Comparison of ENCODE assay signal across 8 cellular contexts in the genomic region with DNA sequence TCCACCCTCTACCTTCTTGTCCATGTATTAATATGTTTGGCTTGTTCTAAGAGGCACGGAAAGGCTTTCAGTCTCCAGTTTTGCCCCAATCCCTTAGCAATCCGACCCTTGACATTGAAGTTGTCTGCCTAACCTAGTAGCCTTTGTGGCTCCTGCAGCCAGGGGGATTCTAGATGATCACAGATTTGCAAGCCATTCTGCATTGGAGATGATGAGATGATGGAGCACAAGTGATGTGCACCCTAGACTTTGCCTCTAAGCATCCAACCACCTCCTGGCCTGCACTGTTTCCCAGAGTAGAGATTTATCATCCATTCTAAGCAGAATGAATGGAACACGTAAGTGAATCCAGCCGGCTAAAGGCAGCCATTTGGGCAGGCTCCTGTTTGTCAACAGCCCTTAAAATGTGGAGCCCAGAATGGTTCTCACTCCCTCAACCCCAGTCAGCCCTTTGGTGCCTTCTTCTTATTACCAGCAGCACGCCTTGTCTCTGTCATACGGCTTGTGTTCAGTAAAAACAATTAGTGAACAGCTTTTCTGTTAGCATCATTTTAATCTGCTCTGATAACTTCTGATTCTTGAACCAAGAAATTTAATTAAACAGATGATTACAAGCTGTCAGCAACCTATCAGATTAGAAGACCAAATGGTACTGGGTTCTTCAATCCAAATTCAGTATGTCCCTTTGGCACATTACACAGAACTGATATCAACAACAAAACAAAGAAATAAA. TPM values are rescaled to one million over a fixed set of nuclear protein-coding genes. Genes with fewer than 3 reads are reported as not detected.
DNase-seq lines count a peak whose midpoint lies in the region; ATAC-seq, FAIRE-seq and TF ChIP-seq lines count a peak whose summit lies in the region.

No MANE protein-coding gene starts in this region.

- BruUV-seq in endothelial cell of umbilical vein (replicated peaks; lab: Mats Ljungman, UMichigan), result no TSS peak

- no peak for TF ChIP-seq POLR2A in endothelial cell of umbilical vein (IDR thresholded peaks at IDR 0.05; ENCODE audit: low read depth, low read length)

- no peaks in the 10 kb centered on the region for H3K9me3 ChIP-seq in SJCRH30 (replicated peaks)
- no peaks in the 10 kb centered on the region for H3K9me3 ChIP-seq in endothelial cell of umbilical vein (replicated peaks; ENCODE audit: control insufficient read depth, insufficient read depth, low read length)

- H3K4me1 ChIP-seq in SJCRH30 (peaks cover 26% of the 10 kb centered on the region), endothelial cell of umbilical vein (ENCODE audit: control insufficient read depth, extremely low read depth, insufficient read depth, low read length) (peaks cover 61% of the 10 kb centered on the region)

- H3K36me3 ChIP-seq in SJCRH30, result no peaks in the 10 kb centered on the region
- H3K36me3 ChIP-seq in endothelial cell of umbilical vein (ENCODE audit: control insufficient read depth in 2 of 2, extremely low read depth in 1 of 2, insufficient read depth in 2 of 2, low read length in 2 of 2), result no peaks in the 10 kb centered on the region

- peaks cover 93% of the 10 kb centered on the region for H3K4me1 Mint-ChIP-seq in stimulated activated memory B cell treated with anti-CD40 and anti-IgM and Interleukin-4, amounts not matched to agents 10 μg/mL and 1 μg/mL and 100 μg/mL, for 72 hours

- H3K9ac ChIP-seq in endothelial cell of umbilical vein (replicated peaks; ENCODE audit: extremely low read depth, insufficient read depth, low read length), result peak overlapping the region; percentile 80

- POLR2A ChIA-PET in endothelial cell of umbilical vein (lab: Charles Lee), result no interaction called here
- POLR2A ChIA-PET in GM10248 (lab: Yijun Ruan, JAX), result interaction anchor here (0.7 kb wide), 1 partner anchor 19 kb away, joined by 3 read pairs; no protein-coding TSS in a partner anchor

- H3K27me3 ChIP-seq in SJCRH30, result no peaks in the 10 kb centered on the region
- H3K27me3 ChIP-seq in endothelial cell of umbilical vein (ENCODE audit: control insufficient read depth in 2 of 2, insufficient read depth in 2 of 2, low read length in 2 of 2), result no peaks in the 10 kb centered on the region

- ATAC-seq in GM19395 (IDR thresholded peaks at IDR 0.05; ENCODE audit: unreplicated experiment), result peak; percentile 1
- no peak for ATAC-seq in stimulated activated memory B cell treated with anti-CD40 and anti-IgM and Interleukin-4, amounts not matched to agents 10 μg/mL and 1 μg/mL and 100 μg/mL, for 72 hours

- intact Hi-C loops in endothelial cell of umbilical vein (cut with micrococcal nuclease), result no loop called here

- no peaks in the 10 kb centered on the region for H4K20me1 ChIP-seq in endothelial cell of umbilical vein (replicated peaks; ENCODE audit: control insufficient read depth, extremely low read depth, insufficient read depth, low read length)

- H3K36me3 Mint-ChIP-seq in stimulated activated memory B cell treated with anti-CD40 and anti-IgM and Interleukin-4, amounts not matched to agents 10 μg/mL and 1 μg/mL and 100 μg/mL, for 72 hours, result no peaks in the 10 kb centered on the region

- H3K27me3 Mint-ChIP-seq in stimulated activated memory B cell treated with anti-CD40 and anti-IgM and Interleukin-4, amounts not matched to agents 10 μg/mL and 1 μg/mL and 100 μg/mL, for 72 hours, result no peaks in the 10 kb centered on the region

- H3K4me3 Mint-ChIP-seq in stimulated activated memory B cell treated with anti-CD40 and anti-IgM and Interleukin-4, amounts not matched to agents 10 μg/mL and 1 μg/mL and 100 μg/mL, for 72 hours, result peak overlapping the region; percentile 62

- TF ChIP-seq CTCF in endothelial cell of umbilical vein (IDR thresholded peaks at IDR 0.05; ENCODE audit: extremely low read depth in 1 of 2, insufficient read depth in 1 of 2, low read depth in 1 of 2, low read length in 2 of 2) (no peak), GM10248 (IDR thresholded peaks at IDR 0.05; ENCODE audit: control extremely low read depth, extremely low read depth, low read depth, missing control alignments) (no peak)

- peak overlapping the region; percentile 47 for H3K4me2 ChIP-seq in endothelial cell of umbilical vein (ENCODE audit: insufficient read depth, low read length)

- no peaks in the 10 kb centered on the region for H3K9me3 Mint-ChIP-seq in stimulated activated memory B cell treated with anti-CD40 and anti-IgM and Interleukin-4, amounts not matched to agents 10 μg/mL and 1 μg/mL and 100 μg/mL, for 72 hours

- no peaks in the 10 kb centered on the region for H3K9me1 ChIP-seq in endothelial cell of umbilical vein (replicated peaks; ENCODE audit: control insufficient read depth, extremely low read depth, insufficient read depth, low read length)

- peak overlapping the region; percentile 28 for H2AFZ ChIP-seq in endothelial cell of umbilical vein (ENCODE audit: low read depth, low read length)

- peak overlapping the region; percentile 73; the same call in 1 of the 2 replicates for H3K27ac ChIP-seq in SJCRH30
- H3K27ac ChIP-seq in endothelial cell of umbilical vein (ENCODE audit: insufficient read depth, low read depth, low read length), result peak overlapping the region; percentile 97

- H3K27ac Mint-ChIP-seq in stimulated activated memory B cell treated with anti-CD40 and anti-IgM and Interleukin-4, amounts not matched to agents 10 μg/mL and 1 μg/mL and 100 μg/mL, for 72 hours, result peak overlapping the region; percentile 98

- H3K4me3 ChIP-seq in SJCRH30 (no peak overlapping the region), endothelial cell of umbilical vein (replicated peaks in 1 of 3; ENCODE audit: insufficient read depth in 1 of 3, low read depth in 1 of 3, low read length in 3 of 3) (no peak overlapping the region)

- CTCF ChIA-PET in endothelial cell of umbilical vein (lab: Charles Lee) (interaction anchor here (0.6 to 0.9 kb wide), 3 partner anchors 12 to 42 kb away, joined by 3 to 7 read pairs (median 3); no protein-coding TSS in a partner anchor), GM10248 (lab: Yijun Ruan, JAX) (interaction anchor here (0.7 to 3.1 kb wide), 4 partner anchors 8 to 176 kb away, joined by 3 to 13 read pairs (median 6); no protein-coding TSS in a partner anchor)

- H3K79me2 ChIP-seq in endothelial cell of umbilical vein (ENCODE audit: control insufficient read depth, insufficient read depth, low read length), result no peaks in the 10 kb centered on the region

- dilution Hi-C loops in endothelial cell of umbilical vein (cut with MboI; ENCODE audit: extremely low pct_ligation_motif_present, low sequenced_read_pairs), result no loop called here

- no peak for FAIRE-seq in endothelial cell of umbilical vein (lab: Jason Lieb, UNC)

- DNase-seq in SJCRH30, result no peak
- no peak for DNase-seq in endothelial cell of umbilical vein (ENCODE audit: low read depth, low spot score)
- no peak for DNase-seq in NCI-H774 (lab: John Stamatoyannopoulos, UW)
- DNase-seq in NCI-H2029 (lab: John Stamatoyannopoulos, UW), result no peak
- no peak for DNase-seq in iPS-NIHi7 (ENCODE audit: extremely low spot score)
- DNase-seq in GM10248 (ENCODE audit: extremely low spot score), result no peak

TF ChIP-seq in endothelial cell of umbilical vein, 7 proteins besides CTCF, POLR2A, EP300 and RAD21:
- TF ChIP-seq POLR2AphosphoS5 (IDR thresholded peaks at IDR 0.05; ENCODE audit: insufficient read depth, low read depth, low read length) (no peak), GATA2 (IDR thresholded peaks at IDR 0.05; ENCODE audit: insufficient read depth, insufficient read length, low read depth, low read length) (no peak)

RNA-seq across cellular contexts. Expression of gene TRAF1, which starts 5.7 kb away (rescaled TPM):
- 0.25 and 0.26 TPM in 2 replicates for total RNA-seq in SJCRH30 (2014; rRNA removed; shearing (Covaris generic))
- total RNA-seq in endothelial cell of umbilical vein, result 1.4 and 2.0 TPM in 2 replicates
- polyA plus RNA-seq in endothelial cell of umbilical vein, result 2.6 and 2.8 TPM in 2 replicates
- polyA plus RNA-seq in endothelial cell of umbilical vein (2011; cell fraction: cytosol; rRNA removed), result 1.3 and 2.2 TPM in 2 replicates
- 9.0 and 10.0 TPM in 2 replicates for polyA plus RNA-seq in endothelial cell of umbilical vein (2011; cell fraction: nucleus; rRNA removed)
- polyA plus RNA-seq in endothelial cell of umbilical vein (2012), result 3.1 and 6.9 TPM in 2 replicates
- 2.3 and 2.6 TPM in 2 replicates for polyA minus RNA-seq in endothelial cell of umbilical vein
- polyA minus RNA-seq in endothelial cell of umbilical vein (2011; cell fraction: cytosol; rRNA and poly(A)+ RNA removed), result 0.31 TPM
- 3.0 TPM in 2 replicates for polyA minus RNA-seq in endothelial cell of umbilical vein (2011; cell fraction: nucleus; rRNA and poly(A)+ RNA removed)

RNA-seq across cellular contexts. Expression of gene PHF19, which starts 55.3 kb away (rescaled TPM):
- total RNA-seq in SJCRH30 (2014; rRNA removed; shearing (Covaris generic)), result 20.2 and 24.1 TPM in 2 replicates
- 138 and 153 TPM in 2 replicates for total RNA-seq in endothelial cell of umbilical vein
- 101 and 102 TPM in 2 replicates for polyA plus RNA-seq in endothelial cell of umbilical vein
- polyA plus RNA-seq in endothelial cell of umbilical vein (2011; cell fraction: cytosol; rRNA removed), result 103 and 119 TPM in 2 replicates
- 121 and 131 TPM in 2 replicates for polyA plus RNA-seq in endothelial cell of umbilical vein (2011; cell fraction: nucleus; rRNA removed)
- 83.6 and 113 TPM in 2 replicates for polyA plus RNA-seq in endothelial cell of umbilical vein (2012)
- polyA minus RNA-seq in endothelial cell of umbilical vein, result 87.7 and 89.1 TPM in 2 replicates
- polyA minus RNA-seq in endothelial cell of umbilical vein (2011; cell fraction: cytosol; rRNA and poly(A)+ RNA removed), result 67.3 TPM
- polyA minus RNA-seq in endothelial cell of umbilical vein (2011; cell fraction: nucleus; rRNA and poly(A)+ RNA removed), result 53.8 and 54.3 TPM in 2 replicates
